Comparison of ENCODE assay signal across 8 cellular contexts in genomic region chr3:41961061-41961749, GRCh38. TPM values are rescaled to one million over a fixed set of nuclear protein-coding genes. Genes with fewer than 3 reads are reported as not detected.
DNase-seq lines count a peak whose midpoint lies in the region; ATAC-seq and TF ChIP-seq lines count a peak whose summit lies in the region.

No MANE protein-coding gene starts in this region.

- H3K9me3 Mint-ChIP-seq in type B pancreatic cell, result no peaks in the 10 kb centered on the region

- H3K27me3 ChIP-seq in left ventricle myocardium inferior (ENCODE audit: low read depth), result no peaks in the 10 kb centered on the region

- H3K36me3 ChIP-seq in SK-N-MC (ENCODE audit: insufficient read depth, low read length) (no peaks in the 10 kb centered on the region), left ventricle myocardium inferior (no peaks in the 10 kb centered on the region)

- intact Hi-C loops in left ventricle myocardium inferior (cut with micrococcal nuclease), result loop anchor here (5.0 kb wide), 1 partner anchor 136 kb away; no protein-coding TSS in a partner anchor
- intact Hi-C loops in posterior vena cava (cut with DNase I), result no loop called here

- peak; percentile 14 for ATAC-seq in GM21381 (IDR thresholded peaks at IDR 0.05; ENCODE audit: unreplicated experiment)

- DNase-seq in COLO668 (lab: John Stamatoyannopoulos, UW; ENCODE audit: unreplicated experiment) (peak; percentile 56), HUDEP-2 (lab: John Stamatoyannopoulos, UW; ENCODE audit: unreplicated experiment in 76 of 76) (peak in 57 of 76 experiments; percentile 6 to 64 (median 33)), SK-N-MC (ENCODE audit: low read depth, low spot score) (no peak), left ventricle myocardium inferior (peak; percentile 27), posterior vena cava (ENCODE audit: low spot score) (peak; percentile 88), type B pancreatic cell (ENCODE audit: extremely low spot score, unreplicated experiment) (peak; percentile 74)
- DNase-seq in activated naive CD8-positive, alpha-beta T cell treated with anti-CD3 and anti-CD28 coated beads, Interleukin-2, amount 50 U/mL, for 16 hours (ENCODE audit: low read depth, low spot score), result peak; percentile 16

- TF ChIP-seq CTCF in left ventricle myocardium inferior (IDR thresholded peaks at IDR 0.05; ENCODE audit: borderline replicate concordance), result no peak
- TF ChIP-seq CTCF in type B pancreatic cell (conservative IDR thresholded peaks at IDR 0.05), result no peak

- peaks cover 19% of the 10 kb centered on the region for H3K4me1 ChIP-seq in left ventricle myocardium inferior

- peak overlapping the region; percentile 100 for H3K4me3 Mint-ChIP-seq in type B pancreatic cell

- peak overlapping the region; percentile 99 for H3K27ac Mint-ChIP-seq in type B pancreatic cell

- H3K9ac ChIP-seq in SK-N-MC (ENCODE audit: insufficient read length), result peak overlapping the region; percentile 41

- peaks cover 4% of the 10 kb centered on the region for H3K27me3 Mint-ChIP-seq in type B pancreatic cell

- peak overlapping the region; percentile 84 for H3K4me3 ChIP-seq in SK-N-MC
- H3K4me3 ChIP-seq in left ventricle myocardium inferior, result peak overlapping the region; percentile 96

- H3K36me3 Mint-ChIP-seq in type B pancreatic cell, result no peaks in the 10 kb centered on the region

- H3K27ac ChIP-seq in SK-N-MC, result no peak overlapping the region
- peak overlapping the region; percentile 79 for H3K27ac ChIP-seq in left ventricle myocardium inferior (replicated peaks)

- peaks cover 9% of the 10 kb centered on the region for H3K4me1 Mint-ChIP-seq in type B pancreatic cell (ENCODE audit: unreplicated experiment)

- H3K9me3 ChIP-seq in SK-N-MC (ENCODE audit: low read depth, low read length), result no peaks in the 10 kb centered on the region
- H3K9me3 ChIP-seq in left ventricle myocardium inferior (replicated peaks), result no peaks in the 10 kb centered on the region

RNA-seq across cellular contexts. Expression of gene ULK4, which starts 0.7 kb away (rescaled TPM):
- total RNA-seq in left ventricle myocardium inferior (1.8 TPM), posterior vena cava (1 to 10 TPM; 7.5 to 7.8 TPM), type B pancreatic cell (ENCODE audit: low replicate concordance) (8.5 and 10.7 TPM in 2 replicates)
